ENCODE assay signal across 20 cellular contexts in the genomic region with DNA sequence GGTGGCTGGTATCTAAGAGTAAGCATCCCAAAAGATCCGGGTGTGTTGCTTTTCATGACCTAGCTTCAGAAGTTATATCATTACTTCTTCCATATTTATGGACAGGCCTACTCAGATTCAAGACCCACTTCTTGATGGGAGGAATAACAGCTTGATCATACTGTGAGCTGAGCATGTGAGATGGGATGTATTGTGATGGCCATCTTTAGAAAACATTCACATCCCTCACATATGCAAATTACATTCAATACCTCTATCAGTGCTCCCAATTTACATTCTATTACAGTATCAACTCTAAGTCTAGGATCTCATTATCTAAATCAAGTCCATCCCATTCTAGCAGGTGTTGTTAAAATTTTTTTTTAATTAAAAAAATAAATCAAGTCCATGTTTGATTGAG.
"Had no signal": no experiment of that assay in that cellular context is flagged by ENCODE, and none has a peak within 500 bp of the region (broad histone marks: within the 10 kb centered on the region; RNA-seq: fewer than 3 reads in every experiment).

No MANE protein-coding gene starts in this region.

- H3K9me3 Mint-ChIP-seq: natural killer cell treated with Interleukin-12 subunit alpha and Interleukin-12 subunit beta and Interleukin-15 and Interleukin-18, amount 100 ng/mL, for 72 hours; type B pancreatic cell had no signal

- DNase-seq: cortex of kidney; dorsolateral prefrontal cortex; effector CD8-positive, alpha-beta T cell; heart right ventricle; left colon; left ventricle myocardium superior; midbrain; occipital lobe; pancreas; right cardiac atrium; stimulated activated CD4-positive, alpha-beta T cell treated with anti-CD3 and anti-CD28 coated beads, Interleukin-2, amount 100 ng/mL, for 48 hours; stimulated activated naive CD4-positive, alpha-beta T cell treated with Interleukin-2 at 50 U/mL for 16 hours; thyroid gland had no signal

- ATAC-seq: esophagus mucosa; heart right ventricle; left colon; left ventricle myocardium superior; natural killer cell treated with Interleukin-12 subunit alpha and Interleukin-12 subunit beta and Interleukin-15 and Interleukin-18, amount 100 ng/mL, for 72 hours; pancreas; right cardiac atrium had no signal

- H3K27me3 Mint-ChIP-seq: natural killer cell treated with Interleukin-12 subunit alpha and Interleukin-12 subunit beta and Interleukin-15 and Interleukin-18, amount 100 ng/mL, for 72 hours; progenitor cell of endocrine pancreas; type B pancreatic cell had no signal

- H3K36me3 ChIP-seq: heart right ventricle, pancreas, suprapubic skin, thyroid gland had no signal

- H3K4me3 ChIP-seq: dorsolateral prefrontal cortex, heart right ventricle, lung, pancreas, smooth muscle cell, suprapubic skin, thyroid gland had no signal

- H3K27ac Mint-ChIP-seq: natural killer cell treated with Interleukin-12 subunit alpha and Interleukin-12 subunit beta and Interleukin-15 and Interleukin-18, amount 100 ng/mL, for 72 hours; progenitor cell of endocrine pancreas; type B pancreatic cell had no signal

- H3K4me2 ChIP-seq: smooth muscle cell had no signal

- H3K4me3 Mint-ChIP-seq: natural killer cell treated with Interleukin-12 subunit alpha and Interleukin-12 subunit beta and Interleukin-15 and Interleukin-18, amount 100 ng/mL, for 72 hours; type B pancreatic cell had no signal

- H3K36me3 Mint-ChIP-seq: natural killer cell treated with Interleukin-12 subunit alpha and Interleukin-12 subunit beta and Interleukin-15 and Interleukin-18, amount 100 ng/mL, for 72 hours had no signal

- H3K27me3 ChIP-seq: dorsolateral prefrontal cortex, heart right ventricle, pancreas, suprapubic skin, thyroid gland had no signal

- H3K9me3 ChIP-seq: heart right ventricle, pancreas, suprapubic skin, thyroid gland had no signal

- H3K27ac ChIP-seq: dorsolateral prefrontal cortex, pancreas, suprapubic skin, thyroid gland had no signal

- H3K4me1 ChIP-seq: pancreas, suprapubic skin, thyroid gland had no signal
